Comparison of ENCODE assay signal across 20 cellular contexts in the genomic region with DNA sequence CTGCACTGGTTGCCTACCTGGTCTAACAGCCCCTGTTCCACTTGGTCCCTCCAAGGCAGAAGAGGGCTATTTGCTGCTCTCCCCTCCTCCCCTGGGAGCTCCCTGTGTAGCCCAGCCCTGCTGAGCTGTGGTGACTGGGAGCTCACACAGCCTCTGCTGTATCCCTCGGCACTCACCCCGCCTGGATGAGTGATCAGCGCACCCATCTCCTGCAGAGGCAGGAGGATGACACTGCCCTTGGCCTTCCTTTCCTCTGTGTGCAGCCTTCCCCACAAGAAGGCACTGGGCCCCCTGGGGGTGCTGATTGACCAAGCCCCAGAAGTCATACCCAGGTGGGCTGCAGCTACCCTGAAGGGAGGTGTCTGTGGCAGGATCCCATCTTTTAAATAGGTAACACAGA.
DNase-seq lines count a peak whose midpoint lies in the region; ATAC-seq and TF ChIP-seq lines count a peak whose summit lies in the region.
"Had no signal": no experiment of that assay in that cellular context is flagged by ENCODE, and none has a peak within 500 bp of the region (broad histone marks: within the 10 kb centered on the region; RNA-seq: fewer than 3 reads in every experiment).

No MANE protein-coding gene starts in this region.

- intact Hi-C loops in Right ventricle myocardium superior (cut with DNase I) (no loop called here), left cardiac atrium (cut with DNase I) (no loop called here)
- intact Hi-C loops in activated CD4-positive, alpha-beta T cell treated with anti-CD3 and anti-CD28 coated beads, Interleukin-2, amount 10 ng/mL, durations not matched to agents 24 days and 14 days (cut with micrococcal nuclease), result no loop called here

- H3K27me3 Mint-ChIP-seq in activated CD4-positive, alpha-beta T cell treated with anti-CD3 and anti-CD28 coated beads, Interleukin-2, amount 10 ng/mL, durations not matched to agents 24 days and 14 days, result no peaks in the 10 kb centered on the region
- H3K27me3 Mint-ChIP-seq: CD4-positive, alpha-beta T cell had no signal

- H3K27me3 ChIP-seq in MG63, result no peaks in the 10 kb centered on the region
- H3K27me3 ChIP-seq: BE2C, Peyer's patch had no signal

- no peak overlapping the region for H3K27ac Mint-ChIP-seq in activated CD4-positive, alpha-beta T cell treated with anti-CD3 and anti-CD28 coated beads, Interleukin-2, amount 10 ng/mL, durations not matched to agents 24 days and 14 days
- H3K27ac Mint-ChIP-seq: CD4-positive, alpha-beta T cell; IgD-negative memory B cell had no signal

- H3K36me3 Mint-ChIP-seq in activated CD4-positive, alpha-beta T cell treated with anti-CD3 and anti-CD28 coated beads, Interleukin-2, amount 10 ng/mL, durations not matched to agents 24 days and 14 days (ENCODE audit: low read depth), result no peaks in the 10 kb centered on the region
- H3K36me3 Mint-ChIP-seq: IgD-negative memory B cell had no signal

- TF ChIP-seq CTCF in foreskin fibroblast (IDR thresholded peaks at IDR 0.05; ENCODE audit: low read depth, low read length), result no peak

- no peak overlapping the region for H3K4me3 Mint-ChIP-seq in activated CD4-positive, alpha-beta T cell treated with anti-CD3 and anti-CD28 coated beads, Interleukin-2, amount 10 ng/mL, durations not matched to agents 24 days and 14 days
- H3K4me3 Mint-ChIP-seq: CD4-positive, alpha-beta T cell; IgD-negative memory B cell had no signal

- DNase-seq in Right ventricle myocardium superior (peak; percentile 24), left cardiac atrium (no peak), MG63 (peak; percentile 45), foreskin fibroblast (peak; percentile 10 to 51), NCI-H128 (lab: John Stamatoyannopoulos, UW; ENCODE audit: unreplicated experiment) (no peak), LoVo (ENCODE audit: low spot score) (no peak)
- no peak for DNase-seq in activated CD4-positive, alpha-beta T cell treated with anti-CD3 and anti-CD28 coated beads, Interleukin-2, amount 10 ng/mL, durations not matched to agents 24 days and 14 days
- DNase-seq: 8988T; BE2C; CD4-positive, alpha-beta T cell; HCEC 1CT; Kasumi-1; NCI-H1092 treated with DMSO at 0.1 percent for 48 hours; NCI-H2081 treated with DMSO at 0.1 percent for 48 hours; NK-92 treated with Interleukin-12 subunit alpha and Interleukin-12 subunit beta, amount 100 ng/mL, for 24 hours; Peyer's patch; SHP77; SK-N-SH had no signal

- H3K4me3 ChIP-seq in MG63 (no peak overlapping the region), foreskin fibroblast (ENCODE audit: low read depth in 1 of 2, low read length in 2 of 2) (no peak overlapping the region)
- H3K4me3 ChIP-seq: Peyer's patch had no signal

- ATAC-seq in Right ventricle myocardium superior (ENCODE audit: poor library complexity) (no peak), left cardiac atrium (no peak), GM18873 (IDR thresholded peaks at IDR 0.05; ENCODE audit: low FRiP score, unreplicated experiment) (no peak)

- peaks cover 60% of the 10 kb centered on the region for H3K36me3 ChIP-seq in MG63
- H3K36me3 ChIP-seq: BE2C, Peyer's patch had no signal

- no peaks in the 10 kb centered on the region; the same call in 1 of the 2 replicates for H3K9me3 ChIP-seq in MG63
- H3K9me3 ChIP-seq: BE2C, Peyer's patch, SK-N-SH had no signal

- H3K4me1 Mint-ChIP-seq in activated CD4-positive, alpha-beta T cell treated with anti-CD3 and anti-CD28 coated beads, Interleukin-2, amount 10 ng/mL, durations not matched to agents 24 days and 14 days, result no peaks in the 10 kb centered on the region
- H3K4me1 Mint-ChIP-seq: IgD-negative memory B cell had no signal

- H3K9me3 Mint-ChIP-seq in activated CD4-positive, alpha-beta T cell treated with anti-CD3 and anti-CD28 coated beads, Interleukin-2, amount 10 ng/mL, durations not matched to agents 24 days and 14 days, result no peaks in the 10 kb centered on the region
- H3K9me3 Mint-ChIP-seq: CD4-positive, alpha-beta T cell; IgD-negative memory B cell had no signal

Comparison
In these comparisons a context has a peak if more than half of its experiments do, and no peak if none do; other contexts are left out.
1. DNase-seq: peak in Right ventricle myocardium superior (single experiment), MG63 (single experiment) and foreskin fibroblast (2 of 2); none in left cardiac atrium (single experiment), activated CD4-positive, alpha-beta T cell treated with anti-CD3 and anti-CD28 coated beads, Interleukin-2, amount 10 ng/mL, durations not matched to agents 24 days and 14 days (single experiment), NCI-H128 (single experiment) and LoVo (single experiment).